18 cellular contexts compared by ENCODE assay signal in the genomic region with DNA sequence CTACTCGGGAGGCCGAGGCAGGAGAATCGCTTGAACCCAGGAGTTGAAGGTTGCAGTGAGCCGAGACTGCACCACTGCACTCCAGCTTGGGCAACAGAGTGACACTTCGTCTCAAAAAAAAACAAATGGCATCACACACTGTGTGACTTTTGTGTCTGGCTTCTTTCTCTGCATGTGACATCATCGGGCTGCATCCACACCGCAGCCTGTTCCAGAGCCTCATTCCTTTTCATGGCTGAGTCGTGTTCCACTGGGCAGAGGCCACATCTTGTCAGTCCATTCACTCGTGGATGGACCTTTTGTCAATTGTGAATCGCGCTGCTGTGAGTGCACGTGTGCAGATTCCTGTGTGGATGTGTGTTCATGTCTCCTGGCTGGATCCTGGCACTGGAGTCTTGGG.
"Had no signal": no experiment of that assay in that cellular context is flagged by ENCODE, and none has a peak within 500 bp of the region (broad histone marks: within the 10 kb centered on the region; RNA-seq: fewer than 3 reads in every experiment).

No MANE protein-coding gene starts in this region.

- DNase-seq: dorsolateral prefrontal cortex; effector CD4-positive, alpha-beta T cell; gastrocnemius medialis; head of caudate nucleus; left ventricle myocardium superior; lower lobe of right lung; naive thymus-derived CD8-positive, alpha-beta T cell; nephron progenitor cell; nucleus accumbens; sigmoid colon; stimulated activated CD4-positive, alpha-beta T cell treated with anti-CD3 and anti-CD28 coated beads, Interleukin-2, amount 100 ng/mL, for 24 hours; stimulated activated CD4-positive, alpha-beta T cell treated with anti-CD3 and anti-CD28 coated beads, Interleukin-4, amount 100 ng/mL, for 24 hours; stimulated activated naive CD4-positive, alpha-beta T cell treated with Interleukin-2 at 50 U/mL for 16 hours; stomach; tibial artery had no signal

- ATAC-seq: gastrocnemius medialis; left ventricle myocardium superior; lower lobe of right lung; naive thymus-derived CD8-positive, alpha-beta T cell; stimulated activated effector memory CD8-positive, alpha-beta T cell treated with anti-CD3 and anti-CD28 coated beads, Interleukin-12 subunit alpha, Interleukin-12 subunit beta, amount 100 ng/mL, for 72 hours had no signal

- H3K9me3 ChIP-seq: gastrocnemius medialis, lower lobe of right lung, prostate gland, right atrium auricular region, sigmoid colon, stomach, tibial artery had no signal

- H3K4me3 ChIP-seq: dorsolateral prefrontal cortex, gastrocnemius medialis, lower lobe of right lung, prostate gland, right atrium auricular region, sigmoid colon, stomach, tibial artery had no signal

- H3K36me3 ChIP-seq: prostate gland had no signal

- H3K4me1 ChIP-seq: gastrocnemius medialis, lower lobe of right lung, prostate gland, sigmoid colon, stomach, tibial artery had no signal

- H3K27ac ChIP-seq: dorsolateral prefrontal cortex, gastrocnemius medialis, lower lobe of right lung, right atrium auricular region, sigmoid colon, stomach, tibial artery had no signal
